ENCODE assay signal across 25 cellular contexts in genomic region chr5:85868070-85868469, GRCh38.
"Had no signal": no experiment of that assay in that cellular context is flagged by ENCODE, and none has a peak within 500 bp of the region (broad histone marks: within the 10 kb centered on the region; RNA-seq: fewer than 3 reads in every experiment).

No MANE protein-coding gene starts in this region.

- H3K4me3 ChIP-seq: lower lobe of right lung, smooth muscle cell, stomach, thyroid gland had no signal

- H3K4me1 Mint-ChIP-seq: immature natural killer cell, neural crest cell had no signal

- H3K27me3 ChIP-seq: neutrophil, stomach, thyroid gland had no signal

- H3K4me1 ChIP-seq: lower lobe of right lung, parathyroid adenoma, stomach, thyroid gland had no signal

- FAIRE-seq: endometrium, frontal cortex had no signal

- H3K27me3 Mint-ChIP-seq: effector memory CD8-positive, alpha-beta T cell; natural killer cell treated with Interleukin-12 subunit alpha and Interleukin-12 subunit beta and Interleukin-15 and Interleukin-18, amount 100 ng/mL, for 72 hours; progenitor cell of endocrine pancreas had no signal

- ATAC-seq: effector memory CD8-positive, alpha-beta T cell; left ventricle myocardium superior; lower lobe of right lung; natural killer cell treated with Interleukin-12 subunit alpha and Interleukin-12 subunit beta and Interleukin-15 and Interleukin-18, amount 100 ng/mL, for 72 hours; sciatic nerve had no signal

- H3K9me3 ChIP-seq: lower lobe of right lung, neutrophil, stomach, thyroid gland had no signal

- H3K27ac ChIP-seq: lower lobe of right lung, neutrophil, parathyroid adenoma, stomach, thyroid gland had no signal

- H3K4me3 Mint-ChIP-seq: effector memory CD8-positive, alpha-beta T cell; immature natural killer cell; natural killer cell treated with Interleukin-12 subunit alpha and Interleukin-12 subunit beta and Interleukin-15 and Interleukin-18, amount 100 ng/mL, for 72 hours; neural crest cell had no signal

- DNase-seq: cortex of kidney; effector memory CD8-positive, alpha-beta T cell; hypothalamus; immature natural killer cell; islet precursor cell; kidney glomerular epithelial cell; left ventricle myocardium superior; lower lobe of right lung; stimulated activated CD4-positive, alpha-beta T cell treated with anti-CD3 and anti-CD28 coated beads, Interleukin-12 subunit alpha, Interleukin-12 subunit beta, amount 100 ng/mL, for 4 hours; stimulated activated CD4-positive, alpha-beta T cell treated with anti-CD3 and anti-CD28 coated beads, Interleukin-1b, Interleukin-23, amount 100 ng/mL, for 48 hours; stimulated activated CD4-positive, alpha-beta T cell treated with anti-CD3 and anti-CD28 coated beads, Interleukin-4, amount 100 ng/mL, for 1 hour; stimulated activated CD8-positive, alpha-beta memory T cell treated with anti-CD3 and anti-CD28 coated beads, Interleukin-4, amount 100 ng/mL, for 48 hours; stimulated activated naive CD4-positive, alpha-beta T cell treated with Interleukin-2 at 50 U/mL for 16 hours; stomach; thyroid gland; trophoblast cell had no signal

- H3K9ac ChIP-seq: parathyroid adenoma had no signal

- H2AFZ ChIP-seq: parathyroid adenoma had no signal

- H3K27ac Mint-ChIP-seq: effector memory CD8-positive, alpha-beta T cell; immature natural killer cell; natural killer cell treated with Interleukin-12 subunit alpha and Interleukin-12 subunit beta and Interleukin-15 and Interleukin-18, amount 100 ng/mL, for 72 hours; progenitor cell of endocrine pancreas had no signal

- H3K36me3 Mint-ChIP-seq: natural killer cell treated with Interleukin-12 subunit alpha and Interleukin-12 subunit beta and Interleukin-15 and Interleukin-18, amount 100 ng/mL, for 72 hours had no signal

- H3K79me2 ChIP-seq: parathyroid adenoma had no signal

- H3K36me3 ChIP-seq: lower lobe of right lung, neutrophil, stomach, thyroid gland had no signal

- H3K4me2 ChIP-seq: smooth muscle cell had no signal
